Comparison of ENCODE assay signal across 9 cellular contexts in genomic region chr17:57783338-57783742, GRCh38. TPM values are rescaled to one million over a fixed set of nuclear protein-coding genes. Genes with fewer than 3 reads are reported as not detected.
DNase-seq lines count a peak whose midpoint lies in the region; ATAC-seq, FAIRE-seq and TF ChIP-seq lines count a peak whose summit lies in the region.
"Had no signal": no experiment of that assay in that cellular context is flagged by ENCODE, and none has a peak within 500 bp of the region (broad histone marks: within the 10 kb centered on the region; RNA-seq: fewer than 3 reads in every experiment).

No MANE protein-coding gene starts in this region.

- H3K27me3 ChIP-seq in bronchial epithelial cell (ENCODE audit: control insufficient read depth, insufficient read depth, low read length), result peaks cover under 1% of the 10 kb centered on the region

- no peak for ATAC-seq in GM21786 (IDR thresholded peaks at IDR 0.05; ENCODE audit: unreplicated experiment)

- peak; percentile 15 for DNase-seq in NK-92 treated with Interleukin-12 subunit alpha and Interleukin-12 subunit beta, amount 100 ng/mL, for 24 hours (lab: John Stamatoyannopoulos, UW)
- DNase-seq in NK-92 (lab: John Stamatoyannopoulos, UW; ENCODE audit: unreplicated experiment), result no peak
- peak; percentile 36 for DNase-seq in NCI-H2227 treated with DMSO at 0.1 percent for 48 hours (lab: John Stamatoyannopoulos, UW)
- peak; percentile 43 to 60 (median 52) for DNase-seq in activated CD4-positive, CD25-positive, alpha-beta regulatory T cell (lab: John Stamatoyannopoulos, UW)
- peak; percentile 18 for DNase-seq in bronchial epithelial cell (ENCODE audit: low read depth)
- DNase-seq in kidney tubule cell (ENCODE audit: low spot score), result peak; percentile 46
- peak; percentile 76 for DNase-seq in stimulated activated CD4-positive, alpha-beta T cell treated with anti-CD3 and anti-CD28 coated beads, Interleukin-4, amount 100 ng/mL, for 24 hours

- FAIRE-seq in bronchial epithelial cell (lab: Jason Lieb, UNC), result no peak

- H3K4me3 ChIP-seq in bronchial epithelial cell (ENCODE audit: low read depth, low read length), result no peak overlapping the region

- H3K36me3 ChIP-seq in bronchial epithelial cell (ENCODE audit: control insufficient read depth, insufficient read depth, low read length), result no peaks in the 10 kb centered on the region

- TF ChIP-seq CTCF in bronchial epithelial cell (IDR thresholded peaks at IDR 0.05; ENCODE audit: insufficient read depth, low read length, severe bottlenecking), result peak; percentile 86

RNA-seq across cellular contexts. Expression of gene CCDC182, which starts 38.2 kb away (rescaled TPM):
- not detected in 2 replicates for total RNA-seq in bronchial epithelial cell
- total RNA-seq: renal cortical epithelial cell had no signal
